Comparison of ENCODE assay signal across 8 cellular contexts in the genomic region with DNA sequence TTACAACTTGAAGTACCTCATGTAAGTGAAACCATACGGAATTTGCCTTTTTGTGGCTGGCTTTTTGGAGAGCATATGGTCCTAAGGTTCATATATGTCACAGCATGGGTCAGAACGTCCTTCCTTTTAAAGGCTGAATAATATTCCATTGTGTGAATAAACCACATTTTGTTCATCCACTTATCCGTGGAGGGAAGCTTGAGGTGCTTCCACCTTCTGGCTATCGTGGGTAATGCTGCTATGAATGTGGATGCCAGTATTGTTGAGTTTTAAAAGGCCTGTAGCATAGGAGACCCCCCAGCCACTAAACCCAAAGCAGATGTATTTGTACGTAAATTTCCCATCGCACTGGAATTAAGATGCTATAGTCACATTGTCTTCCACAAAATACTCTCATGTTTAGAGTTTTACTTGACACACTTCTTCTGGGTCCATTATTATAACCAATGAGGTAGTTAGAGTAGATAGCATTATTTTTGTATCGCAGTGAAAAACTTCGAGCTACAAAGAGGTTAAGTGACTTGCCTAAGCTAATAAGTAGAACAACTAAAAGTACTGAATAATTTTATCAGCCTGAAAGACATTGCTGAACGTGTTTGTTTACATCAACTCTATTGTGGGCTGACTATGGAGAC.
DNase-seq lines count a peak whose midpoint lies in the region; ATAC-seq, FAIRE-seq and TF ChIP-seq lines count a peak whose summit lies in the region.

No MANE protein-coding gene starts in this region.

- no peak overlapping the region for H3K18ac ChIP-seq in trophoblast cell (ENCODE audit: low read length)

- H3K27me3 ChIP-seq in MM.1S (replicated peaks; ENCODE audit: insufficient read depth, low read length), result no peaks in the 10 kb centered on the region
- no peaks in the 10 kb centered on the region for H3K27me3 ChIP-seq in trophoblast cell (ENCODE audit: insufficient read depth, low read length)

- H3K79me1 ChIP-seq in trophoblast cell (ENCODE audit: low read length), result no peaks in the 10 kb centered on the region

- FAIRE-seq in G401.6 (lab: Jason Lieb, UNC), result peak; percentile 44

- ATAC-seq in GM19328 (IDR thresholded peaks at IDR 0.05; ENCODE audit: unreplicated experiment) (no peak), HG02759 (IDR thresholded peaks at IDR 0.05; ENCODE audit: unreplicated experiment) (no peak)

- H3K36me3 ChIP-seq in MM.1S (replicated peaks; ENCODE audit: insufficient read depth, low read length) (no peaks in the 10 kb centered on the region), trophoblast cell (ENCODE audit: control insufficient read depth in 1 of 2, insufficient read depth in 2 of 2, low read length in 2 of 2) (no peaks in the 10 kb centered on the region)

- DNase-seq in MM.1S, result no peak
- no peak for DNase-seq in epithelial cell of proximal tubule (ENCODE audit: low read depth)
- DNase-seq in trophoblast cell, result peak; percentile 24 to 69
- DNase-seq in occipital lobe (lab: John Stamatoyannopoulos, UW), result no peak
- no peak for DNase-seq in NCI-H1048 (lab: John Stamatoyannopoulos, UW)

- TF ChIP-seq CTCF in MM.1S (IDR thresholded peaks at IDR 0.05; ENCODE audit: low read length) (peak; percentile 49), epithelial cell of proximal tubule (conservative IDR thresholded peaks at IDR 0.05; ENCODE audit: low read depth, low read length) (peak; percentile 74)

- no peak overlapping the region for H2AFZ ChIP-seq in MM.1S (ENCODE audit: low read length)
- H2AFZ ChIP-seq in trophoblast cell (ENCODE audit: insufficient read depth, low read length, poor library complexity), result no peak overlapping the region

- H3K9me2 ChIP-seq in MM.1S (replicated peaks; ENCODE audit: insufficient read depth, low read length), result no peaks in the 10 kb centered on the region

- H2BK5ac ChIP-seq in trophoblast cell (ENCODE audit: low read depth, low read length, poor library complexity), result no peak overlapping the region

- H3K27ac ChIP-seq in MM.1S (ENCODE audit: low read length), result no peak overlapping the region
- H3K27ac ChIP-seq in trophoblast cell (ENCODE audit: low read depth, low read length), result no peak overlapping the region

- no peaks in the 10 kb centered on the region for H4K20me1 ChIP-seq in MM.1S (ENCODE audit: insufficient read depth, low read length)

- H3K4ac ChIP-seq in trophoblast cell (ENCODE audit: low read depth, low read length), result no peak overlapping the region

- H3K14ac ChIP-seq in trophoblast cell (ENCODE audit: low read length), result no peak overlapping the region

- no peak overlapping the region for H2BK12ac ChIP-seq in trophoblast cell (ENCODE audit: low read length)

- no peak overlapping the region for H3K4me3 ChIP-seq in MM.1S (ENCODE audit: low read length)
- H3K4me3 ChIP-seq in epithelial cell of proximal tubule (ENCODE audit: low read depth, low read length), result no peak overlapping the region
- no peak overlapping the region for H3K4me3 ChIP-seq in trophoblast cell (ENCODE audit: low read depth, low read length)

- H3K4me1 ChIP-seq in MM.1S (ENCODE audit: low read length) (no peaks in the 10 kb centered on the region), trophoblast cell (ENCODE audit: control insufficient read depth in 1 of 2, insufficient read depth in 2 of 2, low read length in 2 of 2) (no peaks in the 10 kb centered on the region)

- H3F3A ChIP-seq in MM.1S (ENCODE audit: insufficient read depth, low read length), result no peaks in the 10 kb centered on the region

- H3K23ac ChIP-seq in trophoblast cell (ENCODE audit: low read length), result no peak overlapping the region

- H3K9me3 ChIP-seq in MM.1S (replicated peaks; ENCODE audit: insufficient read depth, low read length), result no peaks in the 10 kb centered on the region
- no peaks in the 10 kb centered on the region for H3K9me3 ChIP-seq in trophoblast cell (ENCODE audit: insufficient read depth, low read depth, low read length)

- no peak overlapping the region for H2BK120ac ChIP-seq in trophoblast cell (ENCODE audit: insufficient read depth, low read length, poor library complexity)

- WGBS in trophoblast cell (ENCODE audit: extremely low coverage, insufficient coverage, insufficient read length), result no CpG with 5 or more reads among the region's 9 CpGs

- H3K9ac ChIP-seq in MM.1S (ENCODE audit: low read length) (no peak overlapping the region), trophoblast cell (ENCODE audit: low read length) (no peak overlapping the region)

- H3K4me2 ChIP-seq in MM.1S (ENCODE audit: low read depth, low read length) (no peak overlapping the region), trophoblast cell (ENCODE audit: low read length) (no peak overlapping the region)

- no peaks in the 10 kb centered on the region for H3K79me2 ChIP-seq in MM.1S (ENCODE audit: low read length)
- H3K79me2 ChIP-seq in trophoblast cell (ENCODE audit: control insufficient read depth, insufficient read depth, low read length, poor library complexity), result no peaks in the 10 kb centered on the region

- no peak overlapping the region for H2AK5ac ChIP-seq in trophoblast cell (ENCODE audit: low read length)

- H4K91ac ChIP-seq in trophoblast cell (ENCODE audit: low read depth, low read length), result no peak overlapping the region

- no peak overlapping the region for H4K8ac ChIP-seq in trophoblast cell (ENCODE audit: low read depth, low read length)

- H4K12ac ChIP-seq in trophoblast cell (ENCODE audit: low read depth, low read length), result no peak overlapping the region

Comparison
In these comparisons a context has a peak if more than half of its experiments do, and no peak if none do; other contexts are left out.
1. DNase-seq: peak in trophoblast cell (2 of 2); none in MM.1S (single experiment), epithelial cell of proximal tubule (single experiment), occipital lobe (single experiment) and NCI-H1048 (single experiment).